ENCODE assay signal across 22 cellular contexts in genomic region chr4:120688791-120689190, GRCh38.
"Had no signal": no experiment of that assay in that cellular context is flagged by ENCODE, and none has a peak within 500 bp of the region (broad histone marks: within the 10 kb centered on the region; RNA-seq: fewer than 3 reads in every experiment).

No MANE protein-coding gene starts in this region.

- ATAC-seq: effector memory CD8-positive, alpha-beta T cell; esophagus mucosa; gastrocnemius medialis; heart right ventricle; left cardiac atrium; left lung; left ventricle myocardium superior; lower lobe of right lung; mucosa of descending colon; naive thymus-derived CD4-positive, alpha-beta T cell had no signal

- H3K4me3 ChIP-seq: colonic mucosa, esophagus squamous epithelium, gastrocnemius medialis, heart right ventricle, left lung, lower lobe of right lung, mucosa of descending colon had no signal

- DNase-seq: colonic mucosa; cortex of kidney; effector CD8-positive, alpha-beta T cell; effector memory CD8-positive, alpha-beta T cell; endodermal cell; erythroblast; esophagus squamous epithelium; foreskin fibroblast; foreskin melanocyte; gastrocnemius medialis; glutamatergic neuron; head of caudate nucleus; heart right ventricle; hippocampal formation; left cardiac atrium; left lung; left ventricle myocardium superior; lower lobe of right lung; mesenchymal stem cell; mucosa of descending colon; naive thymus-derived CD4-positive, alpha-beta T cell had no signal
